ENCODE assay signal across 27 cellular contexts in genomic region chr12:119598159-119598558, GRCh38. TPM values are rescaled to one million over a fixed set of nuclear protein-coding genes. Genes with fewer than 3 reads are reported as not detected.
"Had no signal": no experiment of that assay in that cellular context is flagged by ENCODE, and none has a peak within 500 bp of the region (broad histone marks: within the 10 kb centered on the region; RNA-seq: fewer than 3 reads in every experiment).

No MANE protein-coding gene starts in this region.

- H3K36me3 ChIP-seq: stomach, suprapubic skin, thoracic aorta, thyroid gland, tibial artery, tibial nerve, transverse colon, upper lobe of left lung, upper lobe of right lung, uterus, vagina had no signal

- H3K27ac ChIP-seq: stomach, suprapubic skin, thoracic aorta, tibial artery, tibial nerve, transverse colon, upper lobe of left lung, upper lobe of right lung, uterus, vagina had no signal

- H3K9me3 ChIP-seq: stomach, suprapubic skin, thoracic aorta, thyroid gland, tibial artery, tibial nerve, transverse colon, upper lobe of left lung, upper lobe of right lung, uterus, vagina had no signal

- H3K27me3 ChIP-seq: thyroid gland, vagina had no signal

- DNase-seq: stimulated activated CD4-positive, alpha-beta T cell treated with anti-CD3 and anti-CD28 coated beads, Interleukin-2, amount 100 ng/mL, for 48 hours; stimulated activated CD4-positive, alpha-beta T cell treated with anti-CD3 and anti-CD28 coated beads, Interleukin-4, amount 100 ng/mL, for 1 hour; stimulated activated CD4-positive, alpha-beta T cell treated with anti-CD3 and anti-CD28 coated beads, Interleukin-4, amount 100 ng/mL, for 24 hours; stimulated activated CD4-positive, alpha-beta T cell treated with anti-CD3 and anti-CD28 coated beads, Interleukin-4, amount 100 ng/mL, for 4 hours; stimulated activated CD8-positive, alpha-beta memory T cell treated with anti-CD3 and anti-CD28 coated beads, Interleukin-4, amount 100 ng/mL, for 48 hours; stimulated activated naive B cell treated with anti-CD40 and anti-IgM and Interleukin-4, amounts not matched to agents 10 μg/mL and 1 μg/mL and 100 μg/mL, for 72 hours; stimulated activated naive CD4-positive, alpha-beta T cell; stimulated activated naive CD4-positive, alpha-beta T cell treated with Interleukin-2 at 50 U/mL for 16 hours; stimulated activated naive CD8-positive, alpha-beta T cell treated with anti-CD3 and anti-CD28 coated beads, Interleukin-15, amount 100 ng/mL, for 72 hours; stimulated activated naive CD8-positive, alpha-beta T cell treated with anti-CD3 and anti-CD28 coated beads, Interleukin-15, Interleukin-2, amounts not matched to agents 100 U/mL and 50 U/mL, for 24 hours; stomach; substantia nigra; thyroid gland; tibial artery; transverse colon; trophoblast cell; upper lobe of left lung; upper lobe of right lung; uterus had no signal

- ATAC-seq: stimulated activated effector memory CD8-positive, alpha-beta T cell treated with anti-CD3 and anti-CD28 coated beads, Interleukin-12 subunit alpha, Interleukin-12 subunit beta, amount 100 ng/mL, for 72 hours; stimulated activated memory B cell treated with anti-CD40 and anti-IgM and Interleukin-4, amounts not matched to agents 10 μg/mL and 1 μg/mL and 100 μg/mL, for 72 hours; stimulated activated naive B cell treated with anti-CD40 and anti-IgM and Interleukin-4, amounts not matched to agents 10 μg/mL and 1 μg/mL and 100 μg/mL, for 72 hours; stimulated activated naive CD8-positive, alpha-beta T cell treated with anti-CD3 and anti-CD28 coated beads, Interleukin-15, amount 100 ng/mL, for 72 hours; stimulated activated naive CD8-positive, alpha-beta T cell treated with anti-CD3 and anti-CD28 coated beads, Interleukin-15, Interleukin-2, amounts not matched to agents 100 U/mL and 50 U/mL, for 24 hours; upper lobe of right lung had no signal

- FAIRE-seq: urothelium cell line had no signal

- H3K4me1 ChIP-seq: transverse colon, upper lobe of right lung, uterus, vagina had no signal

- H3K4me3 ChIP-seq: stomach, suprapubic skin, thoracic aorta, thyroid gland, tibial artery, tibial nerve, transverse colon, upper lobe of left lung, upper lobe of right lung, uterus, vagina had no signal

RNA-seq across cellular contexts. Expression of gene TMEM233, which starts 4.6 kb away (rescaled TPM):
- total RNA-seq: temporal lobe had no signal
